19 cellular contexts compared by ENCODE assay signal in genomic region chrX:152600853-152601635, GRCh38. TPM values are rescaled to one million over a fixed set of nuclear protein-coding genes. Genes with fewer than 3 reads are reported as not detected.
A peak's percentile ranks its signal among the peaks of the same experiment; 100 is the strongest.
DNase-seq lines count a peak whose midpoint lies in the region; ATAC-seq and TF ChIP-seq lines count a peak whose summit lies in the region.
"Had no signal": no experiment of that assay in that cellular context is flagged by ENCODE, and none has a peak within 500 bp of the region (broad histone marks: within the 10 kb centered on the region; RNA-seq: fewer than 3 reads in every experiment).

No MANE protein-coding gene starts in this region.

- TF ChIP-seq POLR2A in Peyer's patch (IDR thresholded peaks at IDR 0.05), result no peak

- no peak overlapping the region for H3K4me2 ChIP-seq in osteoblast (ENCODE audit: insufficient read depth, low read length)

- TF ChIP-seq CTCF in Peyer's patch (IDR thresholded peaks at IDR 0.05) (no peak), osteoblast (IDR thresholded peaks at IDR 0.05; ENCODE audit: extremely low read depth, low read depth, low read length) (no peak)

- H3K9me3 ChIP-seq in Peyer's patch, result no peaks in the 10 kb centered on the region
- H3K9me3 ChIP-seq in osteoblast (ENCODE audit: low read depth, low read length), result no peaks in the 10 kb centered on the region

- no peaks in the 10 kb centered on the region for H3K36me3 ChIP-seq in Peyer's patch
- no peaks in the 10 kb centered on the region for H3K36me3 ChIP-seq in osteoblast (ENCODE audit: insufficient read depth, low read length)
- H3K36me3 ChIP-seq: spleen, tibial artery had no signal

- no peak overlapping the region for H2AFZ ChIP-seq in osteoblast (ENCODE audit: low read length)

- ATAC-seq in stimulated activated naive CD8-positive, alpha-beta T cell treated with anti-CD3 and anti-CD28 coated beads, Interleukin-15, Interleukin-2, amounts not matched to agents 100 U/mL and 50 U/mL, for 24 hours, result no peak
- ATAC-seq: activated CD4-positive, alpha-beta T cell treated with anti-CD3 and anti-CD28 coated beads for 36 hours; left colon; T-cell had no signal

- H3K79me2 ChIP-seq in osteoblast (ENCODE audit: insufficient read depth, low read length), result no peaks in the 10 kb centered on the region

- H4K20me1 ChIP-seq in osteoblast (ENCODE audit: insufficient read depth, low read length), result no peaks in the 10 kb centered on the region

- H3K4me1 ChIP-seq in Peyer's patch (no peaks in the 10 kb centered on the region), osteoblast (ENCODE audit: insufficient read depth, low read length) (no peaks in the 10 kb centered on the region)
- H3K4me1 ChIP-seq: foreskin keratinocyte, spleen, tibial artery had no signal

- H3K27ac ChIP-seq in caudate nucleus (ENCODE audit: low read depth, low read length) (no peak overlapping the region), Peyer's patch (no peak overlapping the region), osteoblast (ENCODE audit: low read depth, low read length) (no peak overlapping the region)
- H3K27ac ChIP-seq: foreskin keratinocyte, spleen, tibial artery had no signal

- H3K4me3 ChIP-seq in Peyer's patch, result no peak overlapping the region
- no peak overlapping the region for H3K4me3 ChIP-seq in osteoblast (ENCODE audit: insufficient read depth, low read length)
- H3K4me3 ChIP-seq: spleen, tibial artery had no signal

- no peaks in the 10 kb centered on the region for H3K27me3 ChIP-seq in Peyer's patch
- no peaks in the 10 kb centered on the region for H3K27me3 ChIP-seq in osteoblast (ENCODE audit: insufficient read depth, low read length)
- H3K27me3 ChIP-seq: foreskin keratinocyte, tibial artery had no signal

- intact Hi-C loops in posterior cingulate gyrus (cut with DNase I), result no loop called here

- DNase-seq in NCI-H2107 treated with DMSO at 0.1 percent for 48 hours (lab: John Stamatoyannopoulos, UW; ENCODE audit: unreplicated experiment), result peak; percentile 7
- no peak for DNase-seq in NCI-H2107 (lab: John Stamatoyannopoulos, UW)
- peak; percentile 74 for DNase-seq in NCI-H2227 treated with DMSO at 0.1 percent for 48 hours (lab: John Stamatoyannopoulos, UW)
- DNase-seq in caudate nucleus (lab: John Stamatoyannopoulos, UW), result peak in 49 of 61 donors; percentile 0 to 77 (median 19)
- peak; percentile 35 to 95 (median 64) for DNase-seq in posterior cingulate gyrus
- no peak for DNase-seq in Peyer's patch
- DNase-seq in osteoblast (ENCODE audit: insufficient read length, low spot score, missing footprints), result no peak
- no peak for DNase-seq in stimulated activated naive CD8-positive, alpha-beta T cell treated with anti-CD3 and anti-CD28 coated beads, Interleukin-15, Interleukin-2, amounts not matched to agents 100 U/mL and 50 U/mL, for 24 hours
- DNase-seq: 8988T; activated CD4-positive, alpha-beta T cell treated with anti-CD3 and anti-CD28 coated beads for 36 hours; activated T-cell treated with anti-CD3 and anti-CD28 coated beads, Interleukin-2, amount 50 U/mL, for 48 hours; CD8-positive, alpha-beta memory T cell; effector memory CD4-positive, alpha-beta T cell; left colon; NK-92 treated with Interleukin-12 subunit alpha and Interleukin-12 subunit beta, amount 100 ng/mL, for 24 hours; spleen; T-cell; tibial artery had no signal

RNA-seq across cellular contexts. Expression of gene GABRQ, which starts 36.7 kb away (rescaled TPM):
- total RNA-seq in Peyer's patch (not detected), osteoblast (not detected in 2 replicates)
- total RNA-seq: CD8-positive, alpha-beta memory T cell; T-cell had no signal

Comparison
In these comparisons a context has a peak if more than half of its experiments do, and no peak if none do; other contexts are left out.
1. DNase-seq: peak in NCI-H2107 treated with DMSO at 0.1 percent for 48 hours (single experiment), NCI-H2227 treated with DMSO at 0.1 percent for 48 hours (single experiment), caudate nucleus (49 of 61) and posterior cingulate gyrus (10 of 10); none in NCI-H2107 (single experiment), Peyer's patch (0 of 3), osteoblast (single experiment) and stimulated activated naive CD8-positive, alpha-beta T cell treated with anti-CD3 and anti-CD28 coated beads, Interleukin-15, Interleukin-2, amounts not matched to agents 100 U/mL and 50 U/mL, for 24 hours (single experiment).